ENCODE assay signal across 8 cellular contexts in the genomic region with DNA sequence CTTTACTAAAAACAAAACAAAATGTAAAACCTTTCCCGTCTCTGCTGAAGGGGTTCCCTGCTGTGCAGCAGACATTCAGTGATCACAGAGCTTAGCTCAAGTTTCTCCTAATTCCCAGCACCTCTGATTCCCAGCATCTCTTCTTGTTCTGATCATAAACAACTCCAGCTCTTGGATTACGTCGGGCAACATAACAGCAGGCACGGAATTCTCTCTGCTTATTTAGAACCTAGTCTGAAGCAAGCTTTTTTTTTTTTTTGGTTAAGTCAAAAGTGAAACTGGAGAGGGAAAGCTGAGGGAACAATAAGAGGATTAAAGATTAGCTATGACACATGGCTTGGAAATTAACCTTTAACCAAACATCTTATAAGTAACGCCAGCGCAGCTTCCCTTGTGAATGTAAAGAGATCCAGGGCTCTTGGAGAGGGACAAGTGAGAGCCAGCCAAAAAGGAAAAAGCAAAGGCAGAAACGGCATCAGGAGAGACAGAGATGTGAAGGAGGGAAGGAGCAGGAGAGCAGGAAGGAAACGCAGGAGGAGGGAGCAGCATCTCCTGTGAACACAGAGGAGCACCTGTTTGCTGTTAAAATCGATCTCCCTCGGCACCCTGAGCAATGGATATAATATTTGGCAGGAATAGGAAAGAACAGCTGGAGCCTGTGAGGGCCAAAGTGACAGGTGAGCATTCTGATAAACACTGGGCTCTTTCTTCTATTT. TPM values are rescaled to one million over a fixed set of nuclear protein-coding genes. Genes with fewer than 3 reads are reported as not detected.
A peak's percentile ranks its signal among the peaks of the same experiment; 100 is the strongest.
DNase-seq lines count a peak whose midpoint lies in the region; ATAC-seq, FAIRE-seq and TF ChIP-seq lines count a peak whose summit lies in the region.

A gene with protein sequence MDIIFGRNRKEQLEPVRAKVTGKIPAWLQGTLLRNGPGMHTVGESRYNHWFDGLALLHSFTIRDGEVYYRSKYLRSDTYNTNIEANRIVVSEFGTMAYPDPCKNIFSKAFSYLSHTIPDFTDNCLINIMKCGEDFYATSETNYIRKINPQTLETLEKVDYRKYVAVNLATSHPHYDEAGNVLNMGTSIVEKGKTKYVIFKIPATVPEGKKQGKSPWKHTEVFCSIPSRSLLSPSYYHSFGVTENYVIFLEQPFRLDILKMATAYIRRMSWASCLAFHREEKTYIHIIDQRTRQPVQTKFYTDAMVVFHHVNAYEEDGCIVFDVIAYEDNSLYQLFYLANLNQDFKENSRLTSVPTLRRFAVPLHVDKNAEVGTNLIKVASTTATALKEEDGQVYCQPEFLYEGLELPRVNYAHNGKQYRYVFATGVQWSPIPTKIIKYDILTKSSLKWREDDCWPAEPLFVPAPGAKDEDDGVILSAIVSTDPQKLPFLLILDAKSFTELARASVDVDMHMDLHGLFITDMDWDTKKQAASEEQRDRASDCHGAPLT (plus strand): TSS at position 394 of the 716 bp plus-strand sequence. CDS start 220 bp downstream, at position 614.

- FAIRE-seq in bronchial epithelial cell (lab: Jason Lieb, UNC) (no peak), urothelium cell line (lab: Jason Lieb, UNC) (no peak)

- TF ChIP-seq POLR2A in right lobe of liver (IDR thresholded peaks at IDR 0.05), result no peak

- H3K4me3 ChIP-seq in bronchial epithelial cell (ENCODE audit: low read depth, low read length), result no peak within 1 kb of the TSS
- peak within 1 kb of the TSS; percentile 8 to 28 (median 24) for H3K4me3 ChIP-seq in right lobe of liver

- peak; percentile 58 for ATAC-seq in GM18511 (IDR thresholded peaks at IDR 0.05; ENCODE audit: unreplicated experiment)
- ATAC-seq in right lobe of liver, result peak; percentile 68 to 80 (median 76)
- ATAC-seq in HG03442 (IDR thresholded peaks at IDR 0.05; ENCODE audit: unreplicated experiment), result no peak
- ATAC-seq in GM21367 (IDR thresholded peaks at IDR 0.05; ENCODE audit: unreplicated experiment), result no peak

- peak within 1 kb of the TSS; percentile 38 to 68 (median 43) for H3K27ac ChIP-seq in right lobe of liver

- H3K9me3 ChIP-seq in right lobe of liver, result no peaks in the 10 kb centered on the region

- H3K36me3 ChIP-seq in bronchial epithelial cell (ENCODE audit: control insufficient read depth, insufficient read depth, low read length) (no peaks in the 10 kb centered on the region), right lobe of liver (no peaks in the 10 kb centered on the region)

- TF ChIP-seq CTCF in bronchial epithelial cell (IDR thresholded peaks at IDR 0.05; ENCODE audit: insufficient read depth, low read length, severe bottlenecking) (no peak), right lobe of liver (IDR thresholded peaks at IDR 0.05) (no peak)

- DNase-seq in NCI-H1092 (lab: John Stamatoyannopoulos, UW), result peak; percentile 44
- peak; percentile 70 for DNase-seq in bronchial epithelial cell (ENCODE audit: low read depth)
- DNase-seq in right lobe of liver, result peak in 2 of 3 donors; percentile 35 to 64
- peak; percentile 42 for DNase-seq in urothelium cell line (ENCODE audit: low spot score)
- no peak for DNase-seq in activated naive CD4-positive, alpha-beta T cell (lab: John Stamatoyannopoulos, UW)

- H3K27me3 ChIP-seq in bronchial epithelial cell (ENCODE audit: control insufficient read depth, insufficient read depth, low read length), result no peaks in the 10 kb centered on the region
- no peaks in the 10 kb centered on the region for H3K27me3 ChIP-seq in right lobe of liver

- peaks cover 0 to 12% (median 0%) of the 10 kb centered on the region in 4 donors for H3K4me1 ChIP-seq in right lobe of liver

- intact Hi-C loops in right lobe of liver (cut with DNase I), result no loop called here

- 3% methylated on average over 10 of the region's 10 CpGs for WGBS in right lobe of liver (ENCODE audit: insufficient coverage, low coverage, low lambda C conversion rate, missing lambda C conversion rate)

RNA-seq across cellular contexts. Expression of the gene that starts here (rescaled TPM):
- total RNA-seq in bronchial epithelial cell (not detected in 2 replicates), right lobe of liver (under 1 TPM in 5 of 6 experiments, not detected in 1; 0.11 to 0.55 (median 0.31) TPM)

Comparison
In these comparisons a context has a peak if more than half of its experiments do, and no peak if none do; other contexts are left out.
1. Peak in DNase-seq in bronchial epithelial cell; RNA of the gene not detected or under 1 TPM.
2. Peak in DNase-seq, ATAC-seq, H3K4me3 ChIP-seq and H3K27ac ChIP-seq in right lobe of liver; RNA of the gene not detected or under 1 TPM.
3. DNase-seq: peak in NCI-H1092 (single experiment) and urothelium cell line (single experiment); none in activated naive CD4-positive, alpha-beta T cell (0 of 4).